In the genomic region with DNA sequence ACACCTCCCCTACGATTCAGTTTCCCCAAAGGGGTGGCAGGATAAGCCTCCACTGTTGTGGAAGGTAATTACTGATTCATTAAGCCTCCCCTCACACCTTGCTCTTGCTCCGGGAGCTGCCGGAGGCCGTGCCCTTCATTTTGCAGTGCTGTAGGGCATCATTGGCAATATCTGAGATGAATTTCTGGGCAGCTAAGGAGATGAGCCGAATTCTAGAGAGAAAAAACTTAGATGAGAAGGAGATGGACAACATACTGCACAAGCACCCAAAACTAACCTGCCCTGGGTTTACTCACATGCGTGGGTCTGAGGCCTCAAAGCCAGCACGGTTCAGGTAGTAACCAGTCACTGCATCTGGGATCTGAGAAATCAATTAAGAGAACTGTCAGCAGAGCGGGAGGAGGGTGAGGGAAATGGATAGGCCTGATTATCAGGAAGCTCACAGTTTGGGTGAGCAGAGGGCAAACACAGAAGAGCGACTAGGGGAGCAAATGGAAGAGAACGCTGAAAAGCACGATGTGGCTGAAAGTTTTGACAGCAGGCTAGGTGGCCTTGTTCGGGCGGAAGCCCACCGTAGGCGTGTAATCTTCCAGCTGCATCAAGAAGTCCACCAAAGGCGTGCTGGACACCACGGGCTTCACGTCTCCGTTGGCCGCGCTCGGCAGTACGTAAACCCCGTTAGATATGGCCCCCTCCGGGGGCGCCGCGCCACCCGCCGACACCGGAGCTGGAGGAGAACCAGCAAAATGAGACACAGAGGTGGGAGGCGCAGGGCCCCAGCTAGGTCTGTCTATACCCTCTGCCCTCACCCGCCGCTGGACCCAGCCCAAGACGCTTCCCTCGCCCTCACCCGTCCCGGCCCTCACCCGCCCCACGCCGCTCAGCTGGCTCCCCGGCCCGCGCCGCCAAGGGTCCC, we compare ENCODE assay signal across 8 cellular contexts. TPM values are rescaled to one million over a fixed set of nuclear protein-coding genes. Genes with fewer than 3 reads are reported as not detected.
DNase-seq lines count a peak whose midpoint lies in the region; ATAC-seq and TF ChIP-seq lines count a peak whose summit lies in the region.

No MANE protein-coding gene starts in this region.

- H3K36me3 ChIP-seq in left ventricle myocardium inferior, result peaks cover 56% of the 10 kb centered on the region

- H3K9me3 Mint-ChIP-seq in activated naive CD4-positive, alpha-beta T cell treated with anti-CD3 and anti-CD28 coated beads, Interleukin-2, amount 50 U/mL, for 24 hours, result no peaks in the 10 kb centered on the region

- no peaks in the 10 kb centered on the region for H3K9me3 ChIP-seq in left ventricle myocardium inferior (replicated peaks)

- intact Hi-C loops in left ventricle myocardium inferior (cut with micrococcal nuclease), result no loop called here

- peak overlapping the region; percentile 97 for H3K4me3 Mint-ChIP-seq in activated naive CD4-positive, alpha-beta T cell treated with anti-CD3 and anti-CD28 coated beads, Interleukin-2, amount 50 U/mL, for 24 hours

- H3K4me3 ChIP-seq in LNCaP clone FGC (ENCODE audit: low read depth, low read length) (peak overlapping the region; percentile 86), left ventricle myocardium inferior (peak overlapping the region; percentile 83), retinal pigment epithelial cell (ENCODE audit: low read length) (peak overlapping the region; percentile 76)

- peak; percentile 6 for ATAC-seq in GM21619 (IDR thresholded peaks at IDR 0.05; ENCODE audit: unreplicated experiment)

- TF ChIP-seq CTCF in LNCaP clone FGC (IDR thresholded peaks at IDR 0.05; ENCODE audit: control insufficient read depth, extremely low read depth, insufficient read depth), result no peak
- TF ChIP-seq CTCF in left ventricle myocardium inferior (IDR thresholded peaks at IDR 0.05; ENCODE audit: borderline replicate concordance), result no peak
- no peak for TF ChIP-seq CTCF in retinal pigment epithelial cell (conservative IDR thresholded peaks at IDR 0.05; ENCODE audit: low read depth, low read length)

- H3K27me3 Mint-ChIP-seq in activated naive CD4-positive, alpha-beta T cell treated with anti-CD3 and anti-CD28 coated beads, Interleukin-2, amount 50 U/mL, for 24 hours, result no peaks in the 10 kb centered on the region

- peak overlapping the region; percentile 93 for H3K27ac Mint-ChIP-seq in activated naive CD4-positive, alpha-beta T cell treated with anti-CD3 and anti-CD28 coated beads, Interleukin-2, amount 50 U/mL, for 24 hours

- peaks cover 47% of the 10 kb centered on the region for H3K4me1 Mint-ChIP-seq in activated naive CD4-positive, alpha-beta T cell treated with anti-CD3 and anti-CD28 coated beads, Interleukin-2, amount 50 U/mL, for 24 hours

- H3K27me3 ChIP-seq in left ventricle myocardium inferior (ENCODE audit: low read depth), result no peaks in the 10 kb centered on the region

- peaks cover 67% of the 10 kb centered on the region for H3K4me1 ChIP-seq in left ventricle myocardium inferior

- peaks cover 23% of the 10 kb centered on the region for H3K36me3 Mint-ChIP-seq in activated naive CD4-positive, alpha-beta T cell treated with anti-CD3 and anti-CD28 coated beads, Interleukin-2, amount 50 U/mL, for 24 hours

- DNase-seq in ELR (ENCODE audit: low read depth) (peak; percentile 36), LNCaP clone FGC (ENCODE audit: low read depth) (no peak), left ventricle myocardium inferior (peak; percentile 48), retinal pigment epithelial cell (ENCODE audit: low read depth) (no peak), GDM1 (lab: John Stamatoyannopoulos, UW) (no peak), DMS114 treated with DMSO at 0.1 percent for 48 hours (lab: John Stamatoyannopoulos, UW; ENCODE audit: unreplicated experiment) (no peak)

- peak overlapping the region; percentile 99 for H3K27ac ChIP-seq in left ventricle myocardium inferior (replicated peaks)

RNA-seq across cellular contexts. Expression of a gene that starts 0.7 kb away (rescaled TPM):
- total RNA-seq in left ventricle myocardium inferior, result 106 TPM

RNA-seq across cellular contexts. Expression of a gene that starts 7.8 kb away (rescaled TPM):
- total RNA-seq in left ventricle myocardium inferior, result 192 TPM

RNA-seq across cellular contexts. Expression of a gene that starts 7.9 kb away (rescaled TPM):
- 84.2 TPM for total RNA-seq in left ventricle myocardium inferior

RNA-seq across cellular contexts. Expression of a gene that starts 7.9 kb away (rescaled TPM):
- 19.2 TPM for total RNA-seq in left ventricle myocardium inferior

RNA-seq across cellular contexts. Expression of a gene that starts 44.3 kb away (rescaled TPM):
- 9.5 TPM for total RNA-seq in left ventricle myocardium inferior

Comparison
In these comparisons a context has a peak if more than half of its experiments do, and no peak if none do; other contexts are left out.
1. DNase-seq: peak in ELR (single experiment) and left ventricle myocardium inferior (single experiment); none in LNCaP clone FGC (single experiment), retinal pigment epithelial cell (single experiment), GDM1 (single experiment) and DMS114 treated with DMSO at 0.1 percent for 48 hours (single experiment).
2. Peak in every context shown above with its lines, with median percentiles within 50 percentile points of each other: H3K4me3 ChIP-seq.